Comparison of ENCODE assay signal across 9 cellular contexts in genomic region chr7:28155019-28155660, GRCh38. TPM values are rescaled to one million over a fixed set of nuclear protein-coding genes. Genes with fewer than 3 reads are reported as not detected.
DNase-seq lines count a peak whose midpoint lies in the region; ATAC-seq and TF ChIP-seq lines count a peak whose summit lies in the region.
"Had no signal": no experiment of that assay in that cellular context is flagged by ENCODE, and none has a peak within 500 bp of the region (broad histone marks: within the 10 kb centered on the region; RNA-seq: fewer than 3 reads in every experiment).

No MANE protein-coding gene starts in this region.

- no peak overlapping the region for H3K27ac Mint-ChIP-seq in T-helper 2 cell treated with Interferon-gamma antibody and Interleukin-4, amounts not matched to agents 5 μg/mL and 100 μg/mL, for 36 hours

- no peaks in the 10 kb centered on the region for H3K9me3 Mint-ChIP-seq in T-helper 2 cell treated with Interferon-gamma antibody and Interleukin-4, amounts not matched to agents 5 μg/mL and 100 μg/mL, for 36 hours

- no peaks in the 10 kb centered on the region for H3K36me3 ChIP-seq in right atrium auricular region

- H3K9me3 ChIP-seq in right atrium auricular region: no peaks in the 10 kb centered on the region

- H3K4me1 Mint-ChIP-seq in T-helper 2 cell treated with Interferon-gamma antibody and Interleukin-4, amounts not matched to agents 5 μg/mL and 100 μg/mL, for 36 hours (ENCODE audit: low read depth): peaks cover 27% of the 10 kb centered on the region

- ATAC-seq in left ventricle myocardium superior: peak; percentile 40
- ATAC-seq in HG03045 (IDR thresholded peaks at IDR 0.05; ENCODE audit: unreplicated experiment): peak; percentile 79

- TF ChIP-seq CTCF in right atrium auricular region (IDR thresholded peaks at IDR 0.05): no peak

- H3K27me3 Mint-ChIP-seq in T-helper 2 cell treated with Interferon-gamma antibody and Interleukin-4, amounts not matched to agents 5 μg/mL and 100 μg/mL, for 36 hours (ENCODE audit: low read depth): peaks cover 17% of the 10 kb centered on the region

- no peak overlapping the region for H3K4me3 Mint-ChIP-seq in T-helper 2 cell treated with Interferon-gamma antibody and Interleukin-4, amounts not matched to agents 5 μg/mL and 100 μg/mL, for 36 hours

- no peaks in the 10 kb centered on the region for H3K27me3 ChIP-seq in right atrium auricular region

- no peak overlapping the region for H3K4me3 ChIP-seq in right atrium auricular region

- H3K27ac ChIP-seq in right atrium auricular region: peak overlapping the region in 1 of 2 donors; percentile 5
- peak overlapping the region; percentile 37 for H3K27ac ChIP-seq in substantia nigra (ENCODE audit: low read depth, low read length, poor library complexity, severe bottlenecking)

- intact Hi-C loops in left ventricle myocardium superior (cut with micrococcal nuclease): no loop called here

- no peaks in the 10 kb centered on the region for H3K36me3 Mint-ChIP-seq in T-helper 2 cell treated with Interferon-gamma antibody and Interleukin-4, amounts not matched to agents 5 μg/mL and 100 μg/mL, for 36 hours (ENCODE audit: low read depth)

- peaks cover 0 to 37% of the 10 kb centered on the region in 2 donors for H3K4me1 ChIP-seq in right atrium auricular region

- DNase-seq in left ventricle myocardium superior (no peak), right atrium auricular region (ENCODE audit: low spot score) (no peak), substantia nigra (lab: John Stamatoyannopoulos, UW) (no peak), hepatic stellate cell (ENCODE audit: low spot score) (no peak), nucleus accumbens (lab: John Stamatoyannopoulos, UW) (no peak), foreskin melanocyte (no peak)
- peak; percentile 20 for DNase-seq in T-helper 2 cell treated with Interferon-gamma antibody and Interleukin-4, amounts not matched to agents 5 μg/mL and 100 μg/mL, for 36 hours (ENCODE audit: low spot score)
- DNase-seq: left cardiac atrium had no signal

RNA-seq across cellular contexts. Expression of gene JAZF1, which starts 25.5 kb away (rescaled TPM):
- total RNA-seq in left ventricle myocardium superior (23.2 TPM), right atrium auricular region (10 to 100 TPM; 13.2 to 18.5 TPM)
